ENCODE assay signal across 10 cellular contexts in genomic region chrX:19839770-19840254, GRCh38.
A peak's percentile ranks its signal among the peaks of the same experiment; 100 is the strongest.
DNase-seq lines count a peak whose midpoint lies in the region; ATAC-seq, FAIRE-seq and TF ChIP-seq lines count a peak whose summit lies in the region.
"Had no signal": no experiment of that assay in that cellular context is flagged by ENCODE, and none has a peak within 500 bp of the region (broad histone marks: within the 10 kb centered on the region; RNA-seq: fewer than 3 reads in every experiment).

No MANE protein-coding gene starts in this region.

- ATAC-seq in DND-41 (ENCODE audit: insufficient read depth, low read depth) (peak; percentile 63), GM21360 (IDR thresholded peaks at IDR 0.05; ENCODE audit: unreplicated experiment) (no peak), HG03095 (IDR thresholded peaks at IDR 0.05; ENCODE audit: unreplicated experiment) (no peak)
- ATAC-seq: left cardiac atrium had no signal

- H3K9ac ChIP-seq in DND-41 (ENCODE audit: low read depth, low read length): no peak overlapping the region

- H2AFZ ChIP-seq in DND-41 (ENCODE audit: low read depth, low read length): no peak overlapping the region

- DNase-seq in DND-41 (peak; percentile 26), HPDE6-E6E7 (ENCODE audit: extremely low spot score) (peak; percentile 17), RCC 7860 (ENCODE audit: low spot score) (peak; percentile 9), glomerular visceral epithelial cell (ENCODE audit: extremely low spot score) (peak; percentile 8), globus pallidus (ENCODE audit: low spot score) (no peak), anterior cingulate cortex (lab: John Stamatoyannopoulos, UW) (no peak)
- DNase-seq: left cardiac atrium had no signal

- peaks cover 61% of the 10 kb centered on the region for H3K79me2 ChIP-seq in DND-41 (ENCODE audit: insufficient read depth, low read length)

- H3K9me3 ChIP-seq in DND-41 (ENCODE audit: insufficient read depth, low read length, severe bottlenecking): no peaks in the 10 kb centered on the region

- no peak overlapping the region for H3K4me3 ChIP-seq in DND-41 (ENCODE audit: low read depth in 1 of 2, low read length in 2 of 2)
- H3K4me3 ChIP-seq: SK-N-MC had no signal

- H3K36me3 ChIP-seq in DND-41 (ENCODE audit: insufficient read depth, low read length): peaks cover 11% of the 10 kb centered on the region

- FAIRE-seq in RCC 7860 (lab: Jason Lieb, UNC): no peak

- H3K4me2 ChIP-seq in DND-41 (ENCODE audit: insufficient read depth, low read length): peak overlapping the region; percentile 49; the same call in 1 of the 2 replicates

- no peaks in the 10 kb centered on the region for H3K27me3 ChIP-seq in DND-41 (ENCODE audit: insufficient read depth, low read length, poor library complexity)

- H4K20me1 ChIP-seq in DND-41 (ENCODE audit: insufficient read depth, low read length): peaks cover 11% of the 10 kb centered on the region; the same call in 1 of the 2 replicates

- H3K27ac ChIP-seq in DND-41 (ENCODE audit: low read length): peak overlapping the region; percentile 56
- H3K27ac ChIP-seq: SK-N-MC had no signal

- TF ChIP-seq CTCF in DND-41 (IDR thresholded peaks at IDR 0.05; ENCODE audit: borderline replicate concordance, extremely low read depth, low read length, poor library complexity, severe bottlenecking): no peak

- H3K4me1 ChIP-seq in DND-41 (ENCODE audit: insufficient read depth, low read length): peaks cover 46% of the 10 kb centered on the region

Comparison
In these comparisons a context has a peak if more than half of its experiments do, and no peak if none do; other contexts are left out.
1. DNase-seq: peak in DND-41 (single experiment), HPDE6-E6E7 (single experiment), RCC 7860 (single experiment) and glomerular visceral epithelial cell (single experiment); none in globus pallidus (single experiment) and anterior cingulate cortex (0 of 58).